ENCODE assay signal across 8 cellular contexts in genomic region chr20:18137412-18138265, GRCh38. TPM values are rescaled to one million over a fixed set of nuclear protein-coding genes. Genes with fewer than 3 reads are reported as not detected.
A peak's percentile ranks its signal among the peaks of the same experiment; 100 is the strongest.
DNase-seq lines count a peak whose midpoint lies in the region; ATAC-seq and TF ChIP-seq lines count a peak whose summit lies in the region.

Gene KAT14 (plus strand): TSS chr20:18137863. CDS start chr20:18142661, 4,798 bp downstream.
Gene PET117 (plus strand): TSS chr20:18137863. CDS start chr20:18137956, 93 bp downstream.

- no peaks in the 10 kb centered on the region for H3K27me3 Mint-ChIP-seq in T-helper 17 cell

- H3K36me3 ChIP-seq in right atrium auricular region (peaks cover under 1% of the 10 kb centered on the region), psoas muscle (ENCODE audit: insufficient read depth in 1 of 2, low read depth in 1 of 2) (peaks cover 0 to 7% of the 10 kb centered on the region in 2 donors), urinary bladder (ENCODE audit: insufficient read depth) (no peaks in the 10 kb centered on the region)

- WGBS in psoas muscle, 3 donors, result 0 to 1% (median 0%) methylated on average over 48 to 87 of the region's 87 CpGs
- under 1% methylated on average over 87 of the region's 87 CpGs for WGBS in urinary bladder

- no peaks in the 10 kb centered on the region for H3K36me3 Mint-ChIP-seq in T-helper 17 cell (ENCODE audit: low read depth)

- DNase-seq in NCI-H146 (lab: John Stamatoyannopoulos, UW) (peak; percentile 89), T-helper 17 cell (peak; percentile 83 to 94 (median 85)), amygdala (lab: John Stamatoyannopoulos, UW) (peak; percentile 25 to 97 (median 82)), right atrium auricular region (ENCODE audit: low spot score) (peak; percentile 89), psoas muscle (peak; percentile 96)

- H3K4me1 Mint-ChIP-seq in T-helper 17 cell, result peaks cover 26% of the 10 kb centered on the region

- peak within 1 kb of the TSS; percentile 89 to 91 for H3K27ac ChIP-seq in right atrium auricular region
- peak within 1 kb of the TSS; percentile 96 for H3K27ac ChIP-seq in psoas muscle
- peak within 1 kb of the TSS; percentile 82 for H3K27ac ChIP-seq in urinary bladder (ENCODE audit: low read depth)

- TF ChIP-seq CTCF in right atrium auricular region (IDR thresholded peaks at IDR 0.05), result peak in 1 of 2 donors; percentile 26
- TF ChIP-seq CTCF in psoas muscle (IDR thresholded peaks at IDR 0.05), result no peak

- H3K4me1 ChIP-seq in right atrium auricular region, result peaks cover 0 to 25% of the 10 kb centered on the region in 2 donors
- H3K4me1 ChIP-seq in psoas muscle, result peaks cover 13% of the 10 kb centered on the region
- H3K4me1 ChIP-seq in urinary bladder (ENCODE audit: insufficient read depth), result peaks cover 7% of the 10 kb centered on the region

- peak within 1 kb of the TSS; percentile 91 for H3K27ac Mint-ChIP-seq in T-helper 17 cell

- H3K4me3 Mint-ChIP-seq in T-helper 17 cell, result peak within 1 kb of the TSS; percentile 88

- H3K9me3 ChIP-seq in T-helper 17 cell (ENCODE audit: control insufficient read depth, low read length, poor library complexity, severe bottlenecking), result no peaks in the 10 kb centered on the region
- H3K9me3 ChIP-seq in right atrium auricular region, result no peaks in the 10 kb centered on the region
- H3K9me3 ChIP-seq in psoas muscle, result no peaks in the 10 kb centered on the region

- intact Hi-C loops in psoas muscle (cut with DNase I), result loop anchor here in 1 of 2 donors (5.0 kb wide), 1 partner anchor 140 kb away; no protein-coding TSS in a partner anchor

- TF ChIP-seq POLR2A in GM15510 (IDR thresholded peaks at IDR 0.05; ENCODE audit: borderline replicate concordance, extremely low read depth, insufficient read length), result peak; percentile 85

- peak; percentile 92 for ATAC-seq in HG02840 (IDR thresholded peaks at IDR 0.05; ENCODE audit: low FRiP score, unreplicated experiment)
- ATAC-seq in T-helper 17 cell, result peak; percentile 95
- ATAC-seq in psoas muscle, result peak; percentile 99

- H3K4me3 ChIP-seq in right atrium auricular region (peak within 1 kb of the TSS; percentile 83 to 97), psoas muscle (peak within 1 kb of the TSS; percentile 75), urinary bladder (ENCODE audit: low read depth, low read length) (peak within 1 kb of the TSS; percentile 92)

- H3K27me3 ChIP-seq in right atrium auricular region (no peaks in the 10 kb centered on the region), psoas muscle (ENCODE audit: insufficient read depth in 3 of 3, low read length in 2 of 3) (no peaks in the 10 kb centered on the region)

RNA-seq across cellular contexts. Expression of gene KAT14, which starts in this region (rescaled TPM):
- total RNA-seq in T-helper 17 cell (10 to 100 TPM; 11.5 to 12.6 TPM), right atrium auricular region (1 to 10 TPM; 8.0 to 9.1 TPM), psoas muscle (10 to 100 TPM; 18.4 to 23.9 (median 19.9) TPM), urinary bladder (13.0 TPM)
- polyA plus RNA-seq in psoas muscle (10 to 100 TPM in 2 of 3 donors, 1 to 10 TPM in 1; 7.6 to 29.8 (median 10.3) TPM), urinary bladder (12.0 TPM)

RNA-seq across cellular contexts. Expression of gene PET117, which starts in this region (rescaled TPM):
- total RNA-seq in T-helper 17 cell (10 to 100 TPM; 10.5 to 11.5 TPM), right atrium auricular region (10 to 100 TPM in 1 of 2 donors, 1 to 10 TPM in 1; 9.6 to 10.5 TPM), psoas muscle (10 to 100 TPM; 13.2 to 23.6 (median 15.8) TPM), urinary bladder (6.8 TPM)
- polyA plus RNA-seq in psoas muscle (10 to 100 TPM; 18.0 to 29.4 (median 22.9) TPM), urinary bladder (16.0 TPM)

Comparison
In these comparisons a context has a peak if more than half of its experiments do, and no peak if none do; other contexts are left out.
1. Peak in every context shown above with its lines: DNase-seq, ATAC-seq, H3K4me3 ChIP-seq and H3K27ac ChIP-seq.